Comparison of ENCODE assay signal across 8 cellular contexts in genomic region chr12:121917950-121918678, GRCh38. TPM values are rescaled to one million over a fixed set of nuclear protein-coding genes. Genes with fewer than 3 reads are reported as not detected.
DNase-seq lines count a peak whose midpoint lies in the region; ATAC-seq and TF ChIP-seq lines count a peak whose summit lies in the region.

CFAP251 (plus strand) TSS chr12:121918592; CDS start chr12:121921306, 2,714 bp downstream.

- peaks cover 19% of the 10 kb centered on the region for H3K4me1 Mint-ChIP-seq in activated T-cell treated with anti-CD3 and anti-CD28 coated beads, Interleukin-2, amount 50 U/mL, for 24 hours (ENCODE audit: low read depth)
- H3K4me1 Mint-ChIP-seq in naive thymus-derived CD4-positive, alpha-beta T cell, result peaks cover 8 to 19% (median 13%) of the 10 kb centered on the region in 7 donors
- H3K4me1 Mint-ChIP-seq in stimulated activated effector memory CD8-positive, alpha-beta T cell treated with anti-CD3 and anti-CD28 coated beads, Interleukin-12 subunit alpha, Interleukin-12 subunit beta, amount 100 ng/mL, for 72 hours, result peaks cover 17% of the 10 kb centered on the region

- H3K27me3 Mint-ChIP-seq in activated T-cell treated with anti-CD3 and anti-CD28 coated beads, Interleukin-2, amount 50 U/mL, for 24 hours, result no peaks in the 10 kb centered on the region
- H3K27me3 Mint-ChIP-seq in naive thymus-derived CD4-positive, alpha-beta T cell, result no peaks in the 10 kb centered on the region

- H3K27ac Mint-ChIP-seq in activated T-cell treated with anti-CD3 and anti-CD28 coated beads, Interleukin-2, amount 50 U/mL, for 24 hours, result peak within 1 kb of the TSS; percentile 93
- peak within 1 kb of the TSS; percentile 91 to 98 (median 93) for H3K27ac Mint-ChIP-seq in naive thymus-derived CD4-positive, alpha-beta T cell
- peak within 1 kb of the TSS; percentile 91 for H3K27ac Mint-ChIP-seq in stimulated activated effector memory CD8-positive, alpha-beta T cell treated with anti-CD3 and anti-CD28 coated beads, Interleukin-12 subunit alpha, Interleukin-12 subunit beta, amount 100 ng/mL, for 72 hours

- H3K36me3 ChIP-seq in esophagus squamous epithelium, result peaks cover 3 to 57% (median 4%) of the 10 kb centered on the region in 3 donors
- peaks cover 0 to 37% (median 8%) of the 10 kb centered on the region in 3 experiments for H3K36me3 ChIP-seq in naive thymus-derived CD4-positive, alpha-beta T cell (ENCODE audit: control insufficient read depth in 2 of 3, insufficient read depth in 3 of 3, low read length in 3 of 3)

- intact Hi-C loops in esophagus squamous epithelium (cut with DNase I), result loop anchor here (10.0 kb wide), 1 partner anchor 107 kb away; the partner anchor contains the start of gene BCL7A
- intact Hi-C loops in naive thymus-derived CD4-positive, alpha-beta T cell (cut with micrococcal nuclease), result loop anchor here (1.0 to 10.0 kb wide), 14 partner anchors 30 to 609 kb away; partner anchors contain the start of genes DIABLO (in 2 of the 2), PSMD9 (in 2 of the 2), BCL7A (in 1 of the 2) and KNTC1 (in 1 of the 2)

- peak within 1 kb of the TSS; percentile 73 for H3K4me3 Mint-ChIP-seq in activated T-cell treated with anti-CD3 and anti-CD28 coated beads, Interleukin-2, amount 50 U/mL, for 24 hours
- H3K4me3 Mint-ChIP-seq in naive thymus-derived CD4-positive, alpha-beta T cell, result peak within 1 kb of the TSS; percentile 68 to 94 (median 86)
- H3K4me3 Mint-ChIP-seq in stimulated activated effector memory CD8-positive, alpha-beta T cell treated with anti-CD3 and anti-CD28 coated beads, Interleukin-12 subunit alpha, Interleukin-12 subunit beta, amount 100 ng/mL, for 72 hours, result peak within 1 kb of the TSS; percentile 79

- H3K9me3 ChIP-seq in esophagus squamous epithelium, result no peaks in the 10 kb centered on the region
- no peaks in the 10 kb centered on the region for H3K9me3 ChIP-seq in naive thymus-derived CD4-positive, alpha-beta T cell (ENCODE audit: control insufficient read depth in 2 of 3, low read length in 3 of 3)

- peaks cover 41% of the 10 kb centered on the region for H3K36me3 Mint-ChIP-seq in activated T-cell treated with anti-CD3 and anti-CD28 coated beads, Interleukin-2, amount 50 U/mL, for 24 hours (ENCODE audit: low read depth)
- peaks cover 0 to 10% (median 0%) of the 10 kb centered on the region in 5 donors for H3K36me3 Mint-ChIP-seq in naive thymus-derived CD4-positive, alpha-beta T cell
- H3K36me3 Mint-ChIP-seq in stimulated activated effector memory CD8-positive, alpha-beta T cell treated with anti-CD3 and anti-CD28 coated beads, Interleukin-12 subunit alpha, Interleukin-12 subunit beta, amount 100 ng/mL, for 72 hours, result peaks cover 56% of the 10 kb centered on the region

- peak; percentile 56 to 95 (median 77) for TF ChIP-seq CTCF in esophagus squamous epithelium (IDR thresholded peaks at IDR 0.05)

- H3K27me3 ChIP-seq in esophagus squamous epithelium, result no peaks in the 10 kb centered on the region
- no peaks in the 10 kb centered on the region for H3K27me3 ChIP-seq in naive thymus-derived CD4-positive, alpha-beta T cell (ENCODE audit: control insufficient read depth in 2 of 2, insufficient read depth in 2 of 2, low read length in 2 of 2)

- H3K4me3 ChIP-seq in esophagus squamous epithelium, result peak within 1 kb of the TSS; percentile 7 to 58 (median 37)
- H3K4me3 ChIP-seq in naive thymus-derived CD4-positive, alpha-beta T cell (ENCODE audit: low read length), result peak within 1 kb of the TSS; percentile 58

- DNase-seq in AG08396 (ENCODE audit: low spot score) (peak; percentile 91), NCI-H748 treated with DMSO at 0.1 percent for 48 hours (lab: John Stamatoyannopoulos, UW) (peak; percentile 87), esophagus squamous epithelium (lab: John Stamatoyannopoulos, UW) (peak; percentile 73)
- DNase-seq in activated T-cell treated with anti-CD3 and anti-CD28 coated beads, Interleukin-2, amount 50 U/mL, for 24 hours, result peak; percentile 93
- peak; percentile 88 to 98 (median 94) for DNase-seq in naive thymus-derived CD4-positive, alpha-beta T cell
- peak; percentile 86 to 91 for DNase-seq in stimulated activated effector memory CD8-positive, alpha-beta T cell treated with anti-CD3 and anti-CD28 coated beads, Interleukin-12 subunit alpha, Interleukin-12 subunit beta, amount 100 ng/mL, for 72 hours (ENCODE audit: low spot score in 2 of 2)

- H3K4me1 ChIP-seq in esophagus squamous epithelium, result peaks cover 3 to 13% (median 3%) of the 10 kb centered on the region in 3 donors
- H3K4me1 ChIP-seq in naive thymus-derived CD4-positive, alpha-beta T cell (ENCODE audit: control insufficient read depth in 2 of 2, insufficient read depth in 2 of 2, low read length in 2 of 2), result peaks cover 4 to 10% of the 10 kb centered on the region in 2 donors

- TF ChIP-seq POLR2A in GM18951 (IDR thresholded peaks at IDR 0.05; ENCODE audit: extremely low read depth, insufficient read depth, insufficient read length) (peak; percentile 28), esophagus squamous epithelium (IDR thresholded peaks at IDR 0.05) (no peak)

- POLR2A ChIA-PET in naive thymus-derived CD4-positive, alpha-beta T cell (lab: Charles Lee), result interaction anchor here (1.0 kb wide), 2 partner anchors 30 to 206 kb away, joined by 3 read pairs; partner anchors contain the start of genes PSMD9 and TMEM120B

- peak within 1 kb of the TSS in 3 of 4 donors; percentile 15 to 56 (median 48) for H3K27ac ChIP-seq in esophagus squamous epithelium
- H3K27ac ChIP-seq in naive thymus-derived CD4-positive, alpha-beta T cell (ENCODE audit: low read depth, low read length), result peak within 1 kb of the TSS; percentile 71

- WGBS in esophagus squamous epithelium, 2 donors, result 31 to 33% methylated on average over 24 to 33 of the region's 41 CpGs

- peak; percentile 99 for ATAC-seq in HG03354 (IDR thresholded peaks at IDR 0.05; ENCODE audit: poor library complexity, severe bottlenecking, unreplicated experiment)
- peak; percentile 99 for ATAC-seq in naive thymus-derived CD4-positive, alpha-beta T cell
- peak; percentile 99 for ATAC-seq in stimulated activated effector memory CD8-positive, alpha-beta T cell treated with anti-CD3 and anti-CD28 coated beads, Interleukin-12 subunit alpha, Interleukin-12 subunit beta, amount 100 ng/mL, for 72 hours

- CTCF ChIA-PET in naive thymus-derived CD4-positive, alpha-beta T cell (lab: Charles Lee), result interaction anchor here (0.6 to 1.4 kb wide), 5 partner anchors 9 to 308 kb away, joined by 3 to 5 read pairs (median 3); partner anchors contain the start of gene BCL7A

- in situ Hi-C loops in GM18951 (cut with MboI; ENCODE audit: low sequenced_read_pairs, unreplicated experiment), result no loop called here

- no peaks in the 10 kb centered on the region for H3K9me3 Mint-ChIP-seq in activated T-cell treated with anti-CD3 and anti-CD28 coated beads, Interleukin-2, amount 50 U/mL, for 24 hours
- no peaks in the 10 kb centered on the region for H3K9me3 Mint-ChIP-seq in naive thymus-derived CD4-positive, alpha-beta T cell
- H3K9me3 Mint-ChIP-seq in stimulated activated effector memory CD8-positive, alpha-beta T cell treated with anti-CD3 and anti-CD28 coated beads, Interleukin-12 subunit alpha, Interleukin-12 subunit beta, amount 100 ng/mL, for 72 hours, result no peaks in the 10 kb centered on the region

RNA-seq across cellular contexts. Expression of gene CFAP251, which starts in this region (rescaled TPM):
- 1 to 10 TPM in 3 of 4 donors, under 1 TPM in 1; 0.34 to 2.9 (median 2.2) TPM for total RNA-seq in esophagus squamous epithelium
- 1 to 10 TPM in 2 of 5 experiments, under 1 TPM in 3; 0.38 to 1.5 (median 0.88) TPM for total RNA-seq in naive thymus-derived CD4-positive, alpha-beta T cell
- polyA plus RNA-seq in naive thymus-derived CD4-positive, alpha-beta T cell, result not detected

Comparison
In these comparisons a context has a peak if more than half of its experiments do, and no peak if none do; other contexts are left out.
1. Peak in every context shown above with its lines: DNase-seq, ATAC-seq, H3K4me3 ChIP-seq and H3K27ac ChIP-seq.